In the genomic region with DNA sequence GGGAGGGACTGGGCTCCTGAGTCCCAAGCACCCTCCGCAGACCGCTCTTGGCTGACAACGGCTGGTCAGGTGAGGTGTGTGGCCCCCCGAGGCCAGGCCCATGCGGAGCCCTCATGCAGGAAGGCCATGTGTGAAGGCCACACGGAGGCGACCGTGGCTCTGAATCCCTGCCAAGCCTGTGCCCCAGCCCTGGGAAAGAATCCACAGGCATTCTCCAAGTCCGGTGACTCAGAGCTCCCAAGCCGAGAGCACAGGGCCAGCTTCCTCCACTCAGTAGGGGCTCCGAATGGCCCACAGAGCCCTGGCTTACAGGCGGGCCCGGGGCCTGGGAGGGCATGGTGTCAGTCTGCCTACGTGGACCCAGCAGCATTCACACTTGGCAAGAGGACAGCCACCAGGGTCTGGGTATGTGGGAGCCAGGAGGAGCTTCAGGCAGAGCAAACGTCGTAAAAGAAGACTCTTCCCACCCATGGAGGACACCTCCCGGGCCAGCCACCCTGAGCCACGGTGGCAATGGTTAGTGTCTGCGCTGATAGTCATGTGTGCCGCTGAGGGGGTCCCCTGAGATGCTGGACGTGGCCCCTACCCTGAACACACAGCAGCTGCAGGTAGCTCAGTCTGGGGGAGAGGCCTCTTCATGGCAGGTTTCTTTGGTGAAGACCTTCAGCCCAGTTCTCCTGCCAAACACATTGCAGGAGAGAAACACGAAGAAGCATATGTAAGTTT, we compare ENCODE assay signal across 10 cellular contexts.
DNase-seq lines count a peak whose midpoint lies in the region; ATAC-seq and TF ChIP-seq lines count a peak whose summit lies in the region.
"Had no signal": no experiment of that assay in that cellular context is flagged by ENCODE, and none has a peak within 500 bp of the region (broad histone marks: within the 10 kb centered on the region; RNA-seq: fewer than 3 reads in every experiment).

No MANE protein-coding gene starts in this region.

- TF ChIP-seq CTCF in WERI-Rb-1 (IDR thresholded peaks at IDR 0.05; ENCODE audit: low read depth, low read length) (no peak), transverse colon (IDR thresholded peaks at IDR 0.05) (no peak)

- no peaks in the 10 kb centered on the region for H3K4me1 Mint-ChIP-seq in stimulated activated naive B cell treated with anti-CD40 and anti-IgM and Interleukin-4, amounts not matched to agents 10 μg/mL and 1 μg/mL and 100 μg/mL, for 72 hours

- H3K9me3 ChIP-seq in WERI-Rb-1 (ENCODE audit: severe bottlenecking) (no peaks in the 10 kb centered on the region), transverse colon (no peaks in the 10 kb centered on the region)

- no peak for TF ChIP-seq EP300 in transverse colon (IDR thresholded peaks at IDR 0.05; ENCODE audit: low read depth)

- H3K27me3 Mint-ChIP-seq in stimulated activated naive B cell treated with anti-CD40 and anti-IgM and Interleukin-4, amounts not matched to agents 10 μg/mL and 1 μg/mL and 100 μg/mL, for 72 hours = no peaks in the 10 kb centered on the region
- H3K27me3 Mint-ChIP-seq: IgD-negative memory B cell had no signal

- no peak overlapping the region for H3K4me3 Mint-ChIP-seq in stimulated activated naive B cell treated with anti-CD40 and anti-IgM and Interleukin-4, amounts not matched to agents 10 μg/mL and 1 μg/mL and 100 μg/mL, for 72 hours
- H3K4me3 Mint-ChIP-seq: activated CD8-positive, alpha-beta T cell treated with anti-CD3 and anti-CD28 coated beads, Interleukin-2, amount 10 ng/mL, durations not matched to agents 7 days and 5 days; IgD-negative memory B cell had no signal

- no peaks in the 10 kb centered on the region for H3K36me3 Mint-ChIP-seq in stimulated activated naive B cell treated with anti-CD40 and anti-IgM and Interleukin-4, amounts not matched to agents 10 μg/mL and 1 μg/mL and 100 μg/mL, for 72 hours
- H3K36me3 Mint-ChIP-seq: IgD-negative memory B cell had no signal

- TF ChIP-seq POLR2A in transverse colon (IDR thresholded peaks at IDR 0.05) = no peak

- in situ Hi-C loops in G401 (cut with HindIII; ENCODE audit: low sequenced_read_pairs) = no loop called here
- in situ Hi-C loops in transverse colon (cut with MboI; ENCODE audit: low pct_ligation_motif_present in 1 of 4, low pct_unique_long_range_greater_than_20kb in 1 of 4, low sequenced_read_pairs in 3 of 4) = no loop called here

- no peak overlapping the region for H3K27ac Mint-ChIP-seq in stimulated activated naive B cell treated with anti-CD40 and anti-IgM and Interleukin-4, amounts not matched to agents 10 μg/mL and 1 μg/mL and 100 μg/mL, for 72 hours
- H3K27ac Mint-ChIP-seq: activated CD8-positive, alpha-beta T cell treated with anti-CD3 and anti-CD28 coated beads, Interleukin-2, amount 10 ng/mL, durations not matched to agents 7 days and 5 days; IgD-negative memory B cell had no signal

- H3K4me3 ChIP-seq in WERI-Rb-1 (ENCODE audit: low read depth, low read length) (no peak overlapping the region), transverse colon (no peak overlapping the region)

- no peaks in the 10 kb centered on the region for H3K9me3 Mint-ChIP-seq in stimulated activated naive B cell treated with anti-CD40 and anti-IgM and Interleukin-4, amounts not matched to agents 10 μg/mL and 1 μg/mL and 100 μg/mL, for 72 hours
- H3K9me3 Mint-ChIP-seq: IgD-negative memory B cell had no signal

- peak; percentile 64 for DNase-seq in G401 (ENCODE audit: low spot score)
- DNase-seq in WERI-Rb-1 = no peak
- peak; percentile 76 for DNase-seq in Right ventricle myocardium superior
- DNase-seq in renal cortical epithelial cell (ENCODE audit: low read depth) = peak; percentile 70
- no peak for DNase-seq in stimulated activated naive B cell treated with anti-CD40 and anti-IgM and Interleukin-4, amounts not matched to agents 10 μg/mL and 1 μg/mL and 100 μg/mL, for 72 hours
- DNase-seq in cortex of kidney (lab: John Stamatoyannopoulos, UW) = no peak
- DNase-seq in transverse colon = no peak
- no peak for DNase-seq in COLO829 (ENCODE audit: low spot score)
- DNase-seq: activated CD8-positive, alpha-beta T cell treated with anti-CD3 and anti-CD28 coated beads, Interleukin-2, amount 10 ng/mL, durations not matched to agents 7 days and 5 days had no signal

- WGBS in transverse colon (ENCODE audit: low coverage in 1 of 2), 2 donors = 65% methylated on average over 20 of the region's 22 CpGs; no CpG with 5 or more reads in 1 of the 2 donors

- intact Hi-C loops in Right ventricle myocardium superior (cut with DNase I) (no loop called here), transverse colon (cut with DNase I; ENCODE audit: low total_unique reads) (no loop called here)

- H3K27me3 ChIP-seq in WERI-Rb-1 (ENCODE audit: insufficient read depth, low read depth, severe bottlenecking) = no peaks in the 10 kb centered on the region
- no peaks in the 10 kb centered on the region for H3K27me3 ChIP-seq in transverse colon

- peak; percentile 74 for ATAC-seq in Right ventricle myocardium superior (ENCODE audit: poor library complexity)
- no peak for ATAC-seq in stimulated activated naive B cell treated with anti-CD40 and anti-IgM and Interleukin-4, amounts not matched to agents 10 μg/mL and 1 μg/mL and 100 μg/mL, for 72 hours (replicated peaks)
- ATAC-seq: activated CD8-positive, alpha-beta T cell treated with anti-CD3 and anti-CD28 coated beads, Interleukin-2, amount 10 ng/mL, durations not matched to agents 7 days and 5 days had no signal

- H3K36me3 ChIP-seq in WERI-Rb-1 (peaks cover 8% of the 10 kb centered on the region), transverse colon (no peaks in the 10 kb centered on the region)

- H3K27ac ChIP-seq in WERI-Rb-1 = peak overlapping the region; percentile 70
- H3K27ac ChIP-seq in transverse colon = no peak overlapping the region

- H3K4me1 ChIP-seq in transverse colon = peaks cover 0 to 6% (median 0%) of the 10 kb centered on the region in 4 donors

Comparison
In these comparisons a context has a peak if more than half of its experiments do, and no peak if none do; other contexts are left out.
1. DNase-seq: peak in G401 (single experiment), Right ventricle myocardium superior (single experiment) and renal cortical epithelial cell (single experiment); none in WERI-Rb-1 (single experiment), stimulated activated naive B cell treated with anti-CD40 and anti-IgM and Interleukin-4, amounts not matched to agents 10 μg/mL and 1 μg/mL and 100 μg/mL, for 72 hours (single experiment), cortex of kidney (single experiment), transverse colon (single experiment) and COLO829 (single experiment).